In the genomic region with DNA sequence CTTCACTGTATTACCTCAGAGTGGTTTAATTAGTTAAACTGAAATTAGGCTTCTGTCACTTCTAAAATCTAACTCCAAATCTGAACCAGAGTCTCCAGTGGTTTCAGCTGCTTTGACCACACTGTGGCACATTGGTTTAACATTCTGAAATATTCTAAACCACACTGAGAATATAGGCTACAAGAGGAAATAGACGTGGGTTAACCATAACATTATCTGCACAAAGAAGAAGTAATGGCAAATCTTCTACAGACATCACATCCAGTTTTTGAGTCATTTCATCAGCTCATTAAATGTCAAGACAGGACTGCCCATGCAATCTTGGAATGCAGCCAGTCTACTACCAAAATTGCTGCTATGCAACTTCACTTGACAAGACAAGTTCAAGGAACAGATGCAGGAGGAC, we compare ENCODE assay signal across 8 cellular contexts.
DNase-seq lines count a peak whose midpoint lies in the region; ATAC-seq and TF ChIP-seq lines count a peak whose summit lies in the region.

No MANE protein-coding gene starts in this region.

- H3K4me3 ChIP-seq in left ventricle myocardium inferior = no peak overlapping the region

- peaks cover 8 to 20% of the 10 kb centered on the region in 2 donors for H3K4me1 Mint-ChIP-seq in stimulated activated naive B cell treated with anti-CD40 and anti-IgM and Interleukin-4, amounts not matched to agents 10 μg/mL and 1 μg/mL and 100 μg/mL, for 72 hours

- no peaks in the 10 kb centered on the region for H3K27me3 ChIP-seq in left ventricle myocardium inferior (ENCODE audit: low read depth)

- ATAC-seq in GM19351 (IDR thresholded peaks at IDR 0.05; ENCODE audit: unreplicated experiment) = peak; percentile 92
- peak; percentile 68 for ATAC-seq in HG03469 (IDR thresholded peaks at IDR 0.05; ENCODE audit: unreplicated experiment)
- ATAC-seq in stimulated activated naive B cell treated with anti-CD40 and anti-IgM and Interleukin-4, amounts not matched to agents 10 μg/mL and 1 μg/mL and 100 μg/mL, for 72 hours (replicated peaks) = peak; percentile 94 to 95

- H3K9me3 ChIP-seq in left ventricle myocardium inferior (replicated peaks) = no peaks in the 10 kb centered on the region

- H3K36me3 ChIP-seq in left ventricle myocardium inferior = no peaks in the 10 kb centered on the region

- no peaks in the 10 kb centered on the region for H3K36me3 Mint-ChIP-seq in stimulated activated naive B cell treated with anti-CD40 and anti-IgM and Interleukin-4, amounts not matched to agents 10 μg/mL and 1 μg/mL and 100 μg/mL, for 72 hours

- H3K27ac ChIP-seq in left ventricle myocardium inferior (replicated peaks) = no peak overlapping the region

- no peak for TF ChIP-seq CTCF in left ventricle myocardium inferior (IDR thresholded peaks at IDR 0.05; ENCODE audit: borderline replicate concordance)

- H3K4me3 Mint-ChIP-seq in stimulated activated naive B cell treated with anti-CD40 and anti-IgM and Interleukin-4, amounts not matched to agents 10 μg/mL and 1 μg/mL and 100 μg/mL, for 72 hours = no peak overlapping the region

- no peak overlapping the region for H3K27ac Mint-ChIP-seq in stimulated activated naive B cell treated with anti-CD40 and anti-IgM and Interleukin-4, amounts not matched to agents 10 μg/mL and 1 μg/mL and 100 μg/mL, for 72 hours

- no peaks in the 10 kb centered on the region for H3K27me3 Mint-ChIP-seq in stimulated activated naive B cell treated with anti-CD40 and anti-IgM and Interleukin-4, amounts not matched to agents 10 μg/mL and 1 μg/mL and 100 μg/mL, for 72 hours

- H3K4me1 ChIP-seq in left ventricle myocardium inferior = peaks cover 8% of the 10 kb centered on the region

- no peaks in the 10 kb centered on the region for H3K9me3 Mint-ChIP-seq in stimulated activated naive B cell treated with anti-CD40 and anti-IgM and Interleukin-4, amounts not matched to agents 10 μg/mL and 1 μg/mL and 100 μg/mL, for 72 hours

- intact Hi-C loops in left ventricle myocardium inferior (cut with micrococcal nuclease) = no loop called here

- peak; percentile 38 for DNase-seq in DMS79 treated with DMSO at 0.1 percent for 48 hours (lab: John Stamatoyannopoulos, UW)
- peak; percentile 53 for DNase-seq in astrocyte of the hippocampus (ENCODE audit: low read depth, low spot score)
- DNase-seq in stimulated activated naive B cell treated with anti-CD40 and anti-IgM and Interleukin-4, amounts not matched to agents 10 μg/mL and 1 μg/mL and 100 μg/mL, for 72 hours = peak; percentile 26
- no peak for DNase-seq in COLO829 (ENCODE audit: low spot score)
- DNase-seq in left ventricle myocardium inferior = no peak
- no peak for DNase-seq in anterior cingulate cortex (lab: John Stamatoyannopoulos, UW)

Comparison
In these comparisons a context has a peak if more than half of its experiments do, and no peak if none do; other contexts are left out.
1. DNase-seq: peak in DMS79 treated with DMSO at 0.1 percent for 48 hours (single experiment), astrocyte of the hippocampus (single experiment) and stimulated activated naive B cell treated with anti-CD40 and anti-IgM and Interleukin-4, amounts not matched to agents 10 μg/mL and 1 μg/mL and 100 μg/mL, for 72 hours (single experiment); none in COLO829 (single experiment), left ventricle myocardium inferior (single experiment) and anterior cingulate cortex (0 of 58).
2. Peak in every context shown above with its lines, with median percentiles within 50 percentile points of each other: ATAC-seq.